ENCODE assay signal across 15 cellular contexts in genomic region chr6:74551896-74552295, GRCh38.
"Had no signal": no experiment of that assay in that cellular context is flagged by ENCODE, and none has a peak within 500 bp of the region (broad histone marks: within the 10 kb centered on the region; RNA-seq: fewer than 3 reads in every experiment).

No MANE protein-coding gene starts in this region.

- H3K9me3 Mint-ChIP-seq: activated naive CD4-positive, alpha-beta T cell treated with anti-CD3 and anti-CD28 coated beads, Interleukin-2, amount 50 U/mL, for 24 hours; T-helper 2 cell treated with Interferon-gamma antibody and Interleukin-4, amounts not matched to agents 5 μg/mL and 100 μg/mL, for 36 hours had no signal

- H3K4me1 ChIP-seq: esophagus squamous epithelium, neural progenitor cell, right atrium auricular region, thyroid gland had no signal

- H2AFZ ChIP-seq: neural progenitor cell had no signal

- H3K27ac Mint-ChIP-seq: activated naive CD4-positive, alpha-beta T cell treated with anti-CD3 and anti-CD28 coated beads, Interleukin-2, amount 50 U/mL, for 24 hours; neural progenitor cell; T-helper 2 cell treated with Interferon-gamma antibody and Interleukin-4, amounts not matched to agents 5 μg/mL and 100 μg/mL, for 36 hours had no signal

- H3K9me3 ChIP-seq: esophagus squamous epithelium, right atrium auricular region, thyroid gland had no signal

- H3K36me3 Mint-ChIP-seq: activated naive CD4-positive, alpha-beta T cell treated with anti-CD3 and anti-CD28 coated beads, Interleukin-2, amount 50 U/mL, for 24 hours; neural progenitor cell had no signal

- DNase-seq: activated effector memory CD4-positive, alpha-beta T cell treated with Interleukin-2 at 50 U/mL for 16 hours; activated T-cell treated with anti-CD3 and anti-CD28 coated beads, Interleukin-2, amount 50 U/mL, for 1 hour; anterior cingulate cortex; esophagus squamous epithelium; hippocampal formation; kidney glomerular epithelial cell; midbrain; posterior cingulate gyrus; thyroid gland had no signal

- H3K27ac ChIP-seq: esophagus squamous epithelium, neural progenitor cell, right atrium auricular region, thyroid gland had no signal

- H3K4me1 Mint-ChIP-seq: activated naive CD4-positive, alpha-beta T cell treated with anti-CD3 and anti-CD28 coated beads, Interleukin-2, amount 50 U/mL, for 24 hours; neural progenitor cell had no signal

- H3K4me3 ChIP-seq: esophagus squamous epithelium, neural progenitor cell, right atrium auricular region, smooth muscle cell, thyroid gland had no signal

- ATAC-seq: activated CD4-positive, CD25-positive, alpha-beta regulatory T cell treated with anti-CD3 and anti-CD28 coated beads, Interleukin-2, amount 50 U/mL, for 24 hours had no signal

- H3K36me3 ChIP-seq: esophagus squamous epithelium, neural progenitor cell, right atrium auricular region, thyroid gland had no signal

- H3K27me3 Mint-ChIP-seq: activated naive CD4-positive, alpha-beta T cell treated with anti-CD3 and anti-CD28 coated beads, Interleukin-2, amount 50 U/mL, for 24 hours had no signal

- H3K4me3 Mint-ChIP-seq: activated naive CD4-positive, alpha-beta T cell treated with anti-CD3 and anti-CD28 coated beads, Interleukin-2, amount 50 U/mL, for 24 hours; neural progenitor cell; T-helper 2 cell treated with Interferon-gamma antibody and Interleukin-4, amounts not matched to agents 5 μg/mL and 100 μg/mL, for 36 hours had no signal

- H3K9ac ChIP-seq: neural progenitor cell had no signal

- H3K4me2 ChIP-seq: neural progenitor cell, smooth muscle cell had no signal

- H3K27me3 ChIP-seq: esophagus squamous epithelium, neural progenitor cell, right atrium auricular region, thyroid gland had no signal
